Comparison of ENCODE assay signal across 2 cellular contexts in the genomic region with DNA sequence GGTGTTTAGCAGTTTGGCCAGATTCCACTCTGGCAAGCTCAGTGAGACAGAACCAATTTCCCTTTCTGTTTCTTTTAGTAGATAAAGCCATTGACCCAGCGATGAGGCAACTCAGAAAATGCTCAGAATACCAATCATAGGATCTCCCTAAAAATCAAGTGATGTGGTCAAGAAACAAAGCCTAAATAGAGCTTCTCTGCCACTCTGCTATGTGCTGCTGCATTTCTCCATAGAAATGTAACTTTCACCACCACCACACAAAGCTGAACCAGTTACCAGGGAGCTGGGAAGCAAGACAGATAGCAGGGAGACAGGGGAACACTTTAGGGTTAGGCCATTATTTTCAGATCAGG.
TF ChIP-seq lines count a peak whose summit lies in the region.

No MANE protein-coding gene starts in this region.

TF ChIP-seq in liver, 16 proteins besides CTCF, POLR2A, EP300 and RAD21 (continued from another document):
- TF ChIP-seq, protein P1, sequence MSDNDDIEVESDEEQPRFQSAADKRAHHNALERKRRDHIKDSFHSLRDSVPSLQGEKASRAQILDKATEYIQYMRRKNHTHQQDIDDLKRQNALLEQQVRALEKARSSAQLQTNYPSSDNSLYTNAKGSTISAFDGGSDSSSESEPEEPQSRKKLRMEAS (IDR thresholded peaks at IDR 0.05), result no peak
- peak; percentile 25 for TF ChIP-seq YY1 (IDR thresholded peaks at IDR 0.05)
- peak; percentile 73 to 83 for TF ChIP-seq RXRA (IDR thresholded peaks at IDR 0.05)
- TF ChIP-seq JUND (IDR thresholded peaks at IDR 0.05), result no peak
- TF ChIP-seq EGR1 (IDR thresholded peaks at IDR 0.05; ENCODE audit: low read depth in 2 of 2), result no peak
- TF ChIP-seq TAF1 (conservative IDR thresholded peaks at IDR 0.05), result no peak
- TF ChIP-seq, protein P2, sequence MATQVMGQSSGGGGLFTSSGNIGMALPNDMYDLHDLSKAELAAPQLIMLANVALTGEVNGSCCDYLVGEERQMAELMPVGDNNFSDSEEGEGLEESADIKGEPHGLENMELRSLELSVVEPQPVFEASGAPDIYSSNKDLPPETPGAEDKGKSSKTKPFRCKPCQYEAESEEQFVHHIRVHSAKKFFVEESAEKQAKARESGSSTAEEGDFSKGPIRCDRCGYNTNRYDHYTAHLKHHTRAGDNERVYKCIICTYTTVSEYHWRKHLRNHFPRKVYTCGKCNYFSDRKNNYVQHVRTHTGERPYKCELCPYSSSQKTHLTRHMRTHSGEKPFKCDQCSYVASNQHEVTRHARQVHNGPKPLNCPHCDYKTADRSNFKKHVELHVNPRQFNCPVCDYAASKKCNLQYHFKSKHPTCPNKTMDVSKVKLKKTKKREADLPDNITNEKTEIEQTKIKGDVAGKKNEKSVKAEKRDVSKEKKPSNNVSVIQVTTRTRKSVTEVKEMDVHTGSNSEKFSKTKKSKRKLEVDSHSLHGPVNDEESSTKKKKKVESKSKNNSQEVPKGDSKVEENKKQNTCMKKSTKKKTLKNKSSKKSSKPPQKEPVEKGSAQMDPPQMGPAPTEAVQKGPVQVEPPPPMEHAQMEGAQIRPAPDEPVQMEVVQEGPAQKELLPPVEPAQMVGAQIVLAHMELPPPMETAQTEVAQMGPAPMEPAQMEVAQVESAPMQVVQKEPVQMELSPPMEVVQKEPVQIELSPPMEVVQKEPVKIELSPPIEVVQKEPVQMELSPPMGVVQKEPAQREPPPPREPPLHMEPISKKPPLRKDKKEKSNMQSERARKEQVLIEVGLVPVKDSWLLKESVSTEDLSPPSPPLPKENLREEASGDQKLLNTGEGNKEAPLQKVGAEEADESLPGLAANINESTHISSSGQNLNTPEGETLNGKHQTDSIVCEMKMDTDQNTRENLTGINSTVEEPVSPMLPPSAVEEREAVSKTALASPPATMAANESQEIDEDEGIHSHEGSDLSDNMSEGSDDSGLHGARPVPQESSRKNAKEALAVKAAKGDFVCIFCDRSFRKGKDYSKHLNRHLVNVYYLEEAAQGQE (IDR thresholded peaks at IDR 0.05), result peak; percentile 34
TF ChIP-seq in liver: peak in this region for 7.

TF ChIP-seq in HepG2, 621 proteins besides CTCF, POLR2A, EP300 and RAD21 (continued from another document):
- TF ChIP-seq, protein P3, sequence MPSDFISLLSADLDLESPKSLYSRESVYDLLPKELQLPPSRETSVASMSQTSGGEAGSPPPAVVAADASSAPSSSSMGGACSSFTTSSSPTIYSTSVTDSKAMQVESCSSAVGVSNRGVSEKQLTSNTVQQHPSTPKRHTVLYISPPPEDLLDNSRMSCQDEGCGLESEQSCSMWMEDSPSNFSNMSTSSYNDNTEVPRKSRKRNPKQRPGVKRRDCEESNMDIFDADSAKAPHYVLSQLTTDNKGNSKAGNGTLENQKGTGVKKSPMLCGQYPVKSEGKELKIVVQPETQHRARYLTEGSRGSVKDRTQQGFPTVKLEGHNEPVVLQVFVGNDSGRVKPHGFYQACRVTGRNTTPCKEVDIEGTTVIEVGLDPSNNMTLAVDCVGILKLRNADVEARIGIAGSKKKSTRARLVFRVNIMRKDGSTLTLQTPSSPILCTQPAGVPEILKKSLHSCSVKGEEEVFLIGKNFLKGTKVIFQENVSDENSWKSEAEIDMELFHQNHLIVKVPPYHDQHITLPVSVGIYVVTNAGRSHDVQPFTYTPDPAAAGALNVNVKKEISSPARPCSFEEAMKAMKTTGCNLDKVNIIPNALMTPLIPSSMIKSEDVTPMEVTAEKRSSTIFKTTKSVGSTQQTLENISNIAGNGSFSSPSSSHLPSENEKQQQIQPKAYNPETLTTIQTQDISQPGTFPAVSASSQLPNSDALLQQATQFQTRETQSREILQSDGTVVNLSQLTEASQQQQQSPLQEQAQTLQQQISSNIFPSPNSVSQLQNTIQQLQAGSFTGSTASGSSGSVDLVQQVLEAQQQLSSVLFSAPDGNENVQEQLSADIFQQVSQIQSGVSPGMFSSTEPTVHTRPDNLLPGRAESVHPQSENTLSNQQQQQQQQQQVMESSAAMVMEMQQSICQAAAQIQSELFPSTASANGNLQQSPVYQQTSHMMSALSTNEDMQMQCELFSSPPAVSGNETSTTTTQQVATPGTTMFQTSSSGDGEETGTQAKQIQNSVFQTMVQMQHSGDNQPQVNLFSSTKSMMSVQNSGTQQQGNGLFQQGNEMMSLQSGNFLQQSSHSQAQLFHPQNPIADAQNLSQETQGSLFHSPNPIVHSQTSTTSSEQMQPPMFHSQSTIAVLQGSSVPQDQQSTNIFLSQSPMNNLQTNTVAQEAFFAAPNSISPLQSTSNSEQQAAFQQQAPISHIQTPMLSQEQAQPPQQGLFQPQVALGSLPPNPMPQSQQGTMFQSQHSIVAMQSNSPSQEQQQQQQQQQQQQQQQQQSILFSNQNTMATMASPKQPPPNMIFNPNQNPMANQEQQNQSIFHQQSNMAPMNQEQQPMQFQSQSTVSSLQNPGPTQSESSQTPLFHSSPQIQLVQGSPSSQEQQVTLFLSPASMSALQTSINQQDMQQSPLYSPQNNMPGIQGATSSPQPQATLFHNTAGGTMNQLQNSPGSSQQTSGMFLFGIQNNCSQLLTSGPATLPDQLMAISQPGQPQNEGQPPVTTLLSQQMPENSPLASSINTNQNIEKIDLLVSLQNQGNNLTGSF (CRISPR knock-in tag; IDR thresholded peaks at IDR 0.05), result no peak
